In genomic region chr1:16204634-16205332, GRCh38 we compare ENCODE assay signal across 8 cellular contexts. TPM values are rescaled to one million over a fixed set of nuclear protein-coding genes. Genes with fewer than 3 reads are reported as not detected.
DNase-seq lines count a peak whose midpoint lies in the region; ATAC-seq and TF ChIP-seq lines count a peak whose summit lies in the region.

No MANE protein-coding gene starts in this region.

- CTCF ChIA-PET in RWPE1 (lab: Yijun Ruan, JAX): interaction anchor here (1.3 to 1.5 kb wide), 2 partner anchors 15 to 40 kb away, joined by 4 read pairs; no protein-coding TSS in a partner anchor

- H3K27ac ChIP-seq in RWPE1: peak overlapping the region; percentile 92

- POLR2A ChIA-PET in RWPE1 (lab: Yijun Ruan, JAX; ENCODE audit: low non-redundant PET): no interaction called here

- DNase-seq in Right ventricle myocardium superior (peak; percentile 62), left cardiac atrium (no peak), RWPE1 (ENCODE audit: low spot score) (no peak), ecto neural progenitor cell (ENCODE audit: low spot score) (peak; percentile 74), HCEC 1CT (no peak), occipital lobe (lab: John Stamatoyannopoulos, UW) (no peak)
- peak; percentile 42 for DNase-seq in stimulated activated CD4-positive, alpha-beta T cell treated with anti-CD3 and anti-CD28 coated beads, Interleukin-4, amount 100 ng/mL, for 1 hour

- intact Hi-C loops in Right ventricle myocardium superior (cut with DNase I) (loop anchor here (5.0 kb wide), 1 partner anchor 158 kb away; no protein-coding TSS in a partner anchor), left cardiac atrium (cut with DNase I) (loop anchor here in 1 of 2 donors (5.0 kb wide), 1 partner anchor 38 kb away; no protein-coding TSS in a partner anchor)

- TF ChIP-seq CTCF in RWPE1 (conservative IDR thresholded peaks at IDR 0.05; ENCODE audit: low read depth): no peak

- ATAC-seq in Right ventricle myocardium superior (ENCODE audit: poor library complexity) (no peak), left cardiac atrium (no peak), esophagus mucosa (no peak)

RNA-seq across cellular contexts. Expression of gene ARHGEF19, which starts 7.7 kb away (rescaled TPM):
- 1.8 TPM for total RNA-seq in Right ventricle myocardium superior
- total RNA-seq in left cardiac atrium: 1 to 10 TPM; 2.1 to 4.7 TPM
- total RNA-seq in occipital lobe: 0.16 TPM
- total RNA-seq in esophagus mucosa: 21.9 TPM

RNA-seq across cellular contexts. Expression of gene CPLANE2, which starts 32.2 kb away (rescaled TPM):
- total RNA-seq in Right ventricle myocardium superior (10.1 TPM), left cardiac atrium (1 to 10 TPM; 4.7 to 7.2 TPM), occipital lobe (19.0 TPM), esophagus mucosa (11.4 TPM)

RNA-seq across cellular contexts. Expression of gene EPHA2, which starts 48.9 kb away (rescaled TPM):
- total RNA-seq in Right ventricle myocardium superior (7.3 TPM), left cardiac atrium (10 to 100 TPM in 1 of 2 donors, 1 to 10 TPM in 1; 8.1 to 24.1 TPM), occipital lobe (1.1 TPM), esophagus mucosa (146 TPM)

Comparison
In these comparisons a context has a peak if more than half of its experiments do, and no peak if none do; other contexts are left out.
1. DNase-seq: peak in Right ventricle myocardium superior (single experiment), ecto neural progenitor cell (single experiment) and stimulated activated CD4-positive, alpha-beta T cell treated with anti-CD3 and anti-CD28 coated beads, Interleukin-4, amount 100 ng/mL, for 1 hour (single experiment); none in left cardiac atrium (single experiment), RWPE1 (single experiment), HCEC 1CT (single experiment) and occipital lobe (single experiment).